10 cellular contexts compared by ENCODE assay signal in the genomic region with DNA sequence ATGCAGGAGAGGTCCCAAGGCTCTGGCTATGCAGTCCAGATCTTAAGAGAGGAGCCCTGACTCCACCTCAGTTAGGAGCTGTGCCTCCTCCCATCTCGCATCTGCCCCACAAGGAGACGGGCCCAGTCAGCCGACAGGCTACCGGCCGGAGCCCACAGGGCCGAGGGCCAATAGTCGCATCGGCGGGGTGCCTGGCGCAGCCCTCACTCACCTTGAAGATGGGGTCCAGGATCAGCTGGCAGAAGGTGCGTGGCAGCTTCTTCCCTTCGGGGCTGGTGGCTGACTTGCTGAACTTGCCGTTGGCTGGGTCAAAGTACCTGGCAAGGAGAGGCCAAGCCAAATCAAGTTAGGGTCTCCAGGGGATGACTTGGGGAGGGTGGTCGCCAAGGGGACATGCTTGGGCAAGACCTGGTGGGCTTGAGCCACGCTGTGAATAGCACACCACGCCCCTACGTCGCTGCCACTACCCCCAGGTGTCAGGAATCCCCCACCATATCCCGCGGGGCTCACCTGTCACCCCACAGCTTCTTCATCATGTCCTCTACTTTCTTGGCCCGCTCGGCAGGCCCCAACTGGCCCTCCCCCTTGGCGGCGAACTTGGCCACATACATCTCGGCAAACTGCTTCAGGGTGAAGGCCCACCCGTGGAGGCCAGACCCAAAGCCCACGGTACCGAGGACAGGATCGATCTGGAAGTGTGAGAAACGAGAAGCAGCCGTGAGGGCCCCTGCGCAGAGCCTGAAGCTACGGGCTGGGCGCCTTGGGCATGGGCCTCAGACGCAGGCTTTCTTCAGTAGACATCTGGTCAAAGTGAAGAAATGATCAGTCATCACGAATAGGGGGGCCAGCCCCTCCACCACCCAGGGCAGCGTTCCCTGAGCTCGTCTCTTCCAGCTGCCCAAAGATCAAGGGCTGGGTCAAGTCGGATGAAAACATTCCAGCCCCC. TPM values are rescaled to one million over a fixed set of nuclear protein-coding genes. Genes with fewer than 3 reads are reported as not detected.
DNase-seq lines count a peak whose midpoint lies in the region; ATAC-seq and TF ChIP-seq lines count a peak whose summit lies in the region.
"Had no signal": no experiment of that assay in that cellular context is flagged by ENCODE, and none has a peak within 500 bp of the region (broad histone marks: within the 10 kb centered on the region; RNA-seq: fewer than 3 reads in every experiment).

No MANE protein-coding gene starts in this region.

- H3K9me3 ChIP-seq in gastrocnemius medialis, result no peaks in the 10 kb centered on the region
- H3K9me3 ChIP-seq: thoracic aorta had no signal

- ATAC-seq in T-cell (replicated peaks in 1 of 4) (no peak), gastrocnemius medialis (no peak), GM21717 (IDR thresholded peaks at IDR 0.05; ENCODE audit: unreplicated experiment) (no peak), GM18909 (IDR thresholded peaks at IDR 0.05; ENCODE audit: poor library complexity, unreplicated experiment) (no peak)

- no peak overlapping the region for H3K4me3 ChIP-seq in gastrocnemius medialis
- H3K4me3 ChIP-seq: thoracic aorta had no signal

- in situ Hi-C loops in GM18951 (cut with MboI; ENCODE audit: low sequenced_read_pairs, unreplicated experiment) (no loop called here), gastrocnemius medialis (cut with MboI; ENCODE audit: low sequenced_read_pairs in 4 of 4) (loop anchor here in 1 of 4 donors (10.0 kb wide), 1 partner anchor 83 kb away; a partner anchor contains a TSS)

- H3K36me3 ChIP-seq in gastrocnemius medialis, result peaks cover 0 to 73% of the 10 kb centered on the region in 2 donors

- H3K36me3 Mint-ChIP-seq in T-cell (peaks cover 51% of the 10 kb centered on the region), endothelial cell (ENCODE audit: low read depth, unreplicated experiment) (peaks cover 40% of the 10 kb centered on the region)

- H3K4me1 ChIP-seq in gastrocnemius medialis, result peaks cover 32% of the 10 kb centered on the region in 2 donors

- H3K4me3 Mint-ChIP-seq in T-cell (peak overlapping the region; percentile 17 to 92 (median 39)), endothelial cell (ENCODE audit: unreplicated experiment) (peak overlapping the region; percentile 99)

- DNase-seq in T-cell (no peak), endothelial cell (ENCODE audit: low spot score) (no peak), gastrocnemius medialis (no peak), NCI-H1694 treated with DMSO at 0.1 percent for 48 hours (lab: John Stamatoyannopoulos, UW) (no peak)
- DNase-seq: activated CD4-positive, alpha-beta T cell treated with anti-CD3 and anti-CD28 coated beads for 1 hour; midbrain had no signal

- CTCF ChIA-PET in T-cell (lab: Charles Lee), result no interaction called here

- no peaks in the 10 kb centered on the region for H3K27me3 Mint-ChIP-seq in T-cell
- H3K27me3 Mint-ChIP-seq in endothelial cell (ENCODE audit: unreplicated experiment), result peaks cover 26% of the 10 kb centered on the region

- H3K9me3 Mint-ChIP-seq in T-cell, result no peaks in the 10 kb centered on the region
- no peaks in the 10 kb centered on the region for H3K9me3 Mint-ChIP-seq in endothelial cell (ENCODE audit: unreplicated experiment)

- POLR2A ChIA-PET in T-cell (lab: Charles Lee), result interaction anchor here in 1 of 2 donors (0.6 kb wide), 2 partner anchors 25 to 100 kb away, joined by 4 to 13 read pairs; no protein-coding TSS in a partner anchor

- H3K27me3 ChIP-seq in gastrocnemius medialis, result no peaks in the 10 kb centered on the region

- H3K4me1 Mint-ChIP-seq in T-cell (peaks cover 51 to 57% (median 56%) of the 10 kb centered on the region in 3 donors), endothelial cell (ENCODE audit: unreplicated experiment) (peaks cover 25% of the 10 kb centered on the region)

- intact Hi-C loops in gastrocnemius medialis (cut with DNase I; ENCODE audit: low total_unique reads), result loop anchor here (2.0 to 10.0 kb wide), 2 partner anchors 27 to 363 kb away; a partner anchor contains a TSS

- H3K27ac ChIP-seq in gastrocnemius medialis, result peak overlapping the region; percentile 89 to 100 (median 92)

- H3K27ac Mint-ChIP-seq in T-cell (no peak overlapping the region), endothelial cell (ENCODE audit: unreplicated experiment) (no peak overlapping the region)

- TF ChIP-seq CTCF in endothelial cell (IDR thresholded peaks at IDR 0.05; ENCODE audit: unreplicated experiment) (no peak), gastrocnemius medialis (IDR thresholded peaks at IDR 0.05 in 4 of 5, conservative IDR thresholded peaks at IDR 0.05 in 1 of 5) (no peak)

- TF ChIP-seq POLR2A in GM18951 (IDR thresholded peaks at IDR 0.05; ENCODE audit: extremely low read depth, insufficient read depth, insufficient read length) (peak; percentile 35), gastrocnemius medialis (IDR thresholded peaks at IDR 0.05) (no peak)

RNA-seq across cellular contexts. Expression of a gene that starts 3.3 kb away (rescaled TPM):
- total RNA-seq in T-cell (1,000 to 10,000 TPM; 2,379 to 2,775 (median 2,439) TPM), endothelial cell (ENCODE audit: unreplicated experiment) (2,896 TPM), gastrocnemius medialis (1,000 to 10,000 TPM; 1,701 to 2,714 (median 2,440) TPM)

RNA-seq across cellular contexts. Expression of a gene that starts 11.1 kb away (rescaled TPM):
- total RNA-seq in T-cell, result 10 to 100 TPM; 30.3 to 51.2 (median 44.9) TPM
- total RNA-seq in endothelial cell (ENCODE audit: unreplicated experiment), result 316 TPM
- 100 to 1,000 TPM in 3 of 4 donors, 10 to 100 TPM in 1; 61.3 to 135 (median 115) TPM for total RNA-seq in gastrocnemius medialis

RNA-seq across cellular contexts. Expression of a gene that starts 25.5 kb away (rescaled TPM):
- total RNA-seq in T-cell (10 to 100 TPM; 21.8 to 42.6 (median 31.4) TPM), endothelial cell (ENCODE audit: unreplicated experiment) (41.2 TPM), gastrocnemius medialis (10 to 100 TPM; 15.5 to 20.0 (median 17.5) TPM)

RNA-seq across cellular contexts. Expression of a gene that starts 49.1 kb away (rescaled TPM):
- total RNA-seq in T-cell, result not detected
- 1.4 TPM for total RNA-seq in endothelial cell (ENCODE audit: unreplicated experiment)
- total RNA-seq in gastrocnemius medialis, result 100 to 1,000 TPM in 2 of 4 donors, 10 to 100 TPM in 2; 46.3 to 168 (median 106) TPM
